27 cellular contexts compared by ENCODE assay signal in genomic region chr2:191026377-191026776, GRCh38. TPM values are rescaled to one million over a fixed set of nuclear protein-coding genes. Genes with fewer than 3 reads are reported as not detected.
DNase-seq lines count a peak whose midpoint lies in the region; ATAC-seq and TF ChIP-seq lines count a peak whose summit lies in the region.
"Had no signal": no experiment of that assay in that cellular context is flagged by ENCODE, and none has a peak within 500 bp of the region (broad histone marks: within the 10 kb centered on the region; RNA-seq: fewer than 3 reads in every experiment).

No MANE protein-coding gene starts in this region.

- CTCF ChIA-PET in T-cell (lab: Charles Lee) = interaction anchor here in 1 of 2 donors (1.2 kb wide), 1 partner anchor 12 kb away, joined by 4 read pairs; the partner anchor contains the start of gene STAT1

- H3K9me3 Mint-ChIP-seq in activated naive CD4-positive, alpha-beta T cell treated with anti-CD3 and anti-CD28 coated beads, Interleukin-2, amount 50 U/mL, for 72 hours = peaks cover 4 to 7% of the 10 kb centered on the region in 2 donors
- H3K9me3 Mint-ChIP-seq in T-cell = no peaks in the 10 kb centered on the region
- H3K9me3 Mint-ChIP-seq: brain; H9; mesothelial cell of epicardium; nephron progenitor cell; stimulated activated memory B cell treated with anti-CD40 and anti-IgM and Interleukin-4, amounts not matched to agents 10 μg/mL and 1 μg/mL and 100 μg/mL, for 72 hours had no signal

- peak in 1 of 2 donors; percentile 47 for ATAC-seq in activated naive CD4-positive, alpha-beta T cell treated with anti-CD3 and anti-CD28 coated beads, Interleukin-2, amount 50 U/mL, for 72 hours
- ATAC-seq in T-cell (replicated peaks in 1 of 4) (no peak), HG02870 (IDR thresholded peaks at IDR 0.05; ENCODE audit: unreplicated experiment) (no peak), HG02642 (IDR thresholded peaks at IDR 0.05; ENCODE audit: poor library complexity, unreplicated experiment) (no peak)
- ATAC-seq: gastrocnemius medialis; left lung; pancreas; stimulated activated memory B cell treated with anti-CD40 and anti-IgM and Interleukin-4, amounts not matched to agents 10 μg/mL and 1 μg/mL and 100 μg/mL, for 72 hours had no signal

- POLR2A ChIA-PET in T-cell (lab: Charles Lee) = no interaction called here

- H3K36me3 Mint-ChIP-seq in activated naive CD4-positive, alpha-beta T cell treated with anti-CD3 and anti-CD28 coated beads, Interleukin-2, amount 50 U/mL, for 72 hours = peaks cover 16 to 36% of the 10 kb centered on the region in 2 donors
- H3K36me3 Mint-ChIP-seq in T-cell = peaks cover 26% of the 10 kb centered on the region
- H3K36me3 Mint-ChIP-seq: brain, mesothelial cell of epicardium had no signal

- peak overlapping the region; percentile 1 to 65 for H3K27ac Mint-ChIP-seq in activated naive CD4-positive, alpha-beta T cell treated with anti-CD3 and anti-CD28 coated beads, Interleukin-2, amount 50 U/mL, for 72 hours
- H3K27ac Mint-ChIP-seq in T-cell = peak overlapping the region; percentile 81 to 87
- H3K27ac Mint-ChIP-seq: H9; mesothelial cell of epicardium; nephron progenitor cell; stimulated activated memory B cell treated with anti-CD40 and anti-IgM and Interleukin-4, amounts not matched to agents 10 μg/mL and 1 μg/mL and 100 μg/mL, for 72 hours had no signal

- peaks cover 46 to 55% (median 50%) of the 10 kb centered on the region in 3 donors for H3K4me1 Mint-ChIP-seq in T-cell
- H3K4me1 Mint-ChIP-seq: brain, nephron progenitor cell had no signal

- TF ChIP-seq CTCF in dorsolateral prefrontal cortex (IDR thresholded peaks at IDR 0.05 in 54 of 56, conservative IDR thresholded peaks at IDR 0.05 in 2 of 56; ENCODE audit: low read depth in 1 of 56, partially characterized antibody in 56 of 56) = no peak

- no peak for DNase-seq in activated naive CD4-positive, alpha-beta T cell treated with anti-CD3 and anti-CD28 coated beads, Interleukin-2, amount 50 U/mL, for 72 hours (ENCODE audit: low spot score in 2 of 2)
- DNase-seq in activated naive CD4-positive, alpha-beta T cell treated with Interleukin-2 at 50 U/mL for 16 hours = no peak
- DNase-seq in T-cell (no peak), foreskin melanocyte (peak; percentile 21), dorsolateral prefrontal cortex (no peak)
- DNase-seq: activated CD4-positive, alpha-beta T cell treated with anti-CD3 and anti-CD28 coated beads, Interleukin-2, amount 50 U/mL, for 1 hour; effector CD8-positive, alpha-beta T cell; gastrocnemius medialis; H9; left lung; NCI-H1105; NCI-H2029; NCI-H226; nephron progenitor cell; pancreas had no signal

- H3K4me3 ChIP-seq in dorsolateral prefrontal cortex = no peak overlapping the region
- H3K4me3 ChIP-seq: BLaER1 treated with 17β-estradiol and CSF1 and Interleukin-3, amounts not matched to agents 10 nM and 100 nM; gastrocnemius medialis; hepatocyte; left lung; pancreas; SK-N-MC; smooth muscle cell; thoracic aorta had no signal

- no peak overlapping the region for H3K27ac ChIP-seq in dorsolateral prefrontal cortex
- H3K27ac ChIP-seq: BLaER1 treated with 17β-estradiol and CSF1 and Interleukin-3, amounts not matched to agents 10 nM and 100 nM; gastrocnemius medialis; hepatocyte; pancreas; RWPE1; SK-N-MC; thoracic aorta; VCaP had no signal

- no peaks in the 10 kb centered on the region for H3K27me3 Mint-ChIP-seq in T-cell
- H3K27me3 Mint-ChIP-seq: stimulated activated memory B cell treated with anti-CD40 and anti-IgM and Interleukin-4, amounts not matched to agents 10 μg/mL and 1 μg/mL and 100 μg/mL, for 72 hours had no signal

- H3K27me3 ChIP-seq in dorsolateral prefrontal cortex = no peaks in the 10 kb centered on the region
- H3K27me3 ChIP-seq: BLaER1 treated with 17β-estradiol and CSF1 and Interleukin-3, amounts not matched to agents 10 nM and 100 nM; gastrocnemius medialis; hepatocyte; left lung; pancreas had no signal

- intact Hi-C loops in dorsolateral prefrontal cortex (cut with DNase I) = loop anchor here in 1 of 2 donors (10.0 kb wide), 2 partner anchors 172 to 242 kb away; no protein-coding TSS in a partner anchor

- H3K4me3 Mint-ChIP-seq in T-cell = no peak overlapping the region
- H3K4me3 Mint-ChIP-seq: brain; H9; mesothelial cell of epicardium; nephron progenitor cell; stimulated activated memory B cell treated with anti-CD40 and anti-IgM and Interleukin-4, amounts not matched to agents 10 μg/mL and 1 μg/mL and 100 μg/mL, for 72 hours had no signal

RNA-seq across cellular contexts. Expression of gene STAT1, which starts 12.4 kb away (rescaled TPM):
- total RNA-seq in activated naive CD4-positive, alpha-beta T cell treated with anti-CD3 and anti-CD28 coated beads, Interleukin-2, amount 50 U/mL, for 72 hours = 100 to 1,000 TPM; 230 to 510 TPM
- total RNA-seq in T-cell = 100 to 1,000 TPM in 3 of 5 donors, 10 to 100 TPM in 2; 77.6 to 229 (median 152) TPM
- total RNA-seq in dorsolateral prefrontal cortex = 100 to 1,000 TPM in 3 of 120 experiments, 10 to 100 TPM in 117; 23.0 to 286 (median 57.5) TPM
